In genomic region chr9:29939559-29939958, GRCh38 we compare ENCODE assay signal across 32 cellular contexts.
"Had no signal": no experiment of that assay in that cellular context is flagged by ENCODE, and none has a peak within 500 bp of the region (broad histone marks: within the 10 kb centered on the region; RNA-seq: fewer than 3 reads in every experiment).

No MANE protein-coding gene starts in this region.

- DNase-seq: activated CD4-positive, alpha-beta memory T cell treated with anti-CD3 and anti-CD28 coated beads, Interleukin-2, amount 10 ng/mL, durations not matched to agents 7 days and 5 days; activated CD4-positive, alpha-beta T cell treated with anti-CD3 and anti-CD28 coated beads for 1 hour; activated CD4-positive, alpha-beta T cell treated with anti-CD3 and anti-CD28 coated beads for 48 hours; activated CD4-positive, CD25-positive, alpha-beta regulatory T cell; activated CD8-positive, alpha-beta memory T cell treated with anti-CD3 and anti-CD28 coated beads for 24 hours; activated CD8-positive, alpha-beta memory T cell treated with anti-CD3 and anti-CD28 coated beads, Interleukin-2, amount 10 ng/mL, durations not matched to agents 7 days and 5 days; activated CD8-positive, alpha-beta memory T cell treated with anti-CD3 and anti-CD28 coated beads, Interleukin-2, amount 50 U/mL, for 48 hours; activated effector memory CD4-positive, alpha-beta T cell treated with anti-CD3 and anti-CD28 coated beads, Interleukin-2, amount 50 U/mL, for 16 hours; activated naive CD4-positive, alpha-beta T cell; activated naive CD8-positive, alpha-beta T cell treated with anti-CD3 and anti-CD28 coated beads, Interleukin-2, amount 10 ng/mL, durations not matched to agents 7 days and 5 days; activated T-cell treated with anti-CD3 and anti-CD28 coated beads, Interleukin-2, amount 50 U/mL, for 72 hours; amygdala; MG63; MV-4-11; NCI-H1092; NCI-H1436 treated with DMSO at 0.1 percent for 48 hours; NCI-H1694 treated with DMSO at 0.1 percent for 48 hours; NCI-H2029; NCI-H345; NCI-H524 treated with DMSO at 0.1 percent for 48 hours; NK-92 treated with Interleukin-12 subunit alpha and Interleukin-12 subunit beta, amount 100 ng/mL, for 24 hours; OCI-M1; Right ventricle myocardium superior; SW 1271; T-helper 1 cell; T-helper 2 cell; T1000; WERI-Rb-1 had no signal

- H3K4me1 Mint-ChIP-seq: activated CD4-positive, alpha-beta memory T cell treated with anti-CD3 and anti-CD28 coated beads, Interleukin-2, amount 10 ng/mL, durations not matched to agents 7 days and 5 days; activated CD8-positive, alpha-beta memory T cell treated with anti-CD3 and anti-CD28 coated beads, Interleukin-2, amount 10 ng/mL, durations not matched to agents 7 days and 5 days; activated naive CD4-positive, alpha-beta T cell treated with anti-CD3 and anti-CD28 coated beads, Interleukin-2, amount 50 U/mL, for 24 hours; activated naive CD8-positive, alpha-beta T cell treated with anti-CD3 and anti-CD28 coated beads, Interleukin-2, amount 10 ng/mL, durations not matched to agents 7 days and 5 days; activated T-helper 17 cell treated with anti-CD3 and anti-CD28 coated beads, Interleukin-2, amount 50 U/mL, for 72 hours had no signal

- H3K27ac ChIP-seq: ascending aorta, coronary artery, WERI-Rb-1 had no signal

- H3K27me3 Mint-ChIP-seq: activated CD4-positive, alpha-beta memory T cell treated with anti-CD3 and anti-CD28 coated beads, Interleukin-2, amount 10 ng/mL, durations not matched to agents 7 days and 5 days; activated CD8-positive, alpha-beta memory T cell treated with anti-CD3 and anti-CD28 coated beads, Interleukin-2, amount 10 ng/mL, durations not matched to agents 7 days and 5 days; activated naive CD4-positive, alpha-beta T cell treated with anti-CD3 and anti-CD28 coated beads, Interleukin-2, amount 50 U/mL, for 24 hours; activated naive CD8-positive, alpha-beta T cell treated with anti-CD3 and anti-CD28 coated beads, Interleukin-2, amount 10 ng/mL, durations not matched to agents 7 days and 5 days; activated T-helper 17 cell treated with anti-CD3 and anti-CD28 coated beads, Interleukin-2, amount 50 U/mL, for 72 hours had no signal

- H3K9me3 ChIP-seq: ascending aorta, MG63 had no signal

- H3K36me3 ChIP-seq: ascending aorta, MG63, WERI-Rb-1 had no signal

- ATAC-seq: activated CD8-positive, alpha-beta memory T cell treated with anti-CD3 and anti-CD28 coated beads, Interleukin-2, amount 10 ng/mL, durations not matched to agents 7 days and 5 days; activated T-cell treated with anti-CD3 and anti-CD28 coated beads, Interleukin-2, amount 50 U/mL, for 72 hours; activated T-helper 17 cell treated with anti-CD3 and anti-CD28 coated beads, Interleukin-2, amount 50 U/mL, for 72 hours had no signal

- H3K4me3 ChIP-seq: ascending aorta, coronary artery, MG63 had no signal

- H3K9me3 Mint-ChIP-seq: activated naive CD4-positive, alpha-beta T cell treated with anti-CD3 and anti-CD28 coated beads, Interleukin-2, amount 50 U/mL, for 24 hours had no signal

- H3K4me3 Mint-ChIP-seq: activated CD4-positive, alpha-beta memory T cell treated with anti-CD3 and anti-CD28 coated beads, Interleukin-2, amount 10 ng/mL, durations not matched to agents 7 days and 5 days; activated CD8-positive, alpha-beta memory T cell treated with anti-CD3 and anti-CD28 coated beads, Interleukin-2, amount 10 ng/mL, durations not matched to agents 7 days and 5 days; activated naive CD4-positive, alpha-beta T cell treated with anti-CD3 and anti-CD28 coated beads, Interleukin-2, amount 50 U/mL, for 24 hours; activated naive CD8-positive, alpha-beta T cell treated with anti-CD3 and anti-CD28 coated beads, Interleukin-2, amount 10 ng/mL, durations not matched to agents 7 days and 5 days; activated T-cell treated with anti-CD3 and anti-CD28 coated beads, Interleukin-2, amount 50 U/mL, for 72 hours; activated T-helper 17 cell treated with anti-CD3 and anti-CD28 coated beads, Interleukin-2, amount 50 U/mL, for 72 hours had no signal

- H3K4me1 ChIP-seq: ascending aorta had no signal

- H3K36me3 Mint-ChIP-seq: activated CD8-positive, alpha-beta memory T cell treated with anti-CD3 and anti-CD28 coated beads, Interleukin-2, amount 10 ng/mL, durations not matched to agents 7 days and 5 days; activated naive CD4-positive, alpha-beta T cell treated with anti-CD3 and anti-CD28 coated beads, Interleukin-2, amount 50 U/mL, for 24 hours; activated naive CD8-positive, alpha-beta T cell treated with anti-CD3 and anti-CD28 coated beads, Interleukin-2, amount 10 ng/mL, durations not matched to agents 7 days and 5 days had no signal

- H3K27me3 ChIP-seq: ascending aorta, MG63 had no signal

- H3K27ac Mint-ChIP-seq: activated CD4-positive, alpha-beta memory T cell treated with anti-CD3 and anti-CD28 coated beads, Interleukin-2, amount 10 ng/mL, durations not matched to agents 7 days and 5 days; activated CD8-positive, alpha-beta memory T cell treated with anti-CD3 and anti-CD28 coated beads, Interleukin-2, amount 10 ng/mL, durations not matched to agents 7 days and 5 days; activated naive CD4-positive, alpha-beta T cell treated with anti-CD3 and anti-CD28 coated beads, Interleukin-2, amount 50 U/mL, for 24 hours; activated naive CD8-positive, alpha-beta T cell treated with anti-CD3 and anti-CD28 coated beads, Interleukin-2, amount 10 ng/mL, durations not matched to agents 7 days and 5 days; activated T-helper 17 cell treated with anti-CD3 and anti-CD28 coated beads, Interleukin-2, amount 50 U/mL, for 72 hours had no signal
